In genomic region chr6:159103396-159104162, GRCh38 we compare ENCODE assay signal across 9 cellular contexts. TPM values are rescaled to one million over a fixed set of nuclear protein-coding genes. Genes with fewer than 3 reads are reported as not detected.
DNase-seq lines count a peak whose midpoint lies in the region; ATAC-seq and TF ChIP-seq lines count a peak whose summit lies in the region.
"Had no signal": no experiment of that assay in that cellular context is flagged by ENCODE, and none has a peak within 500 bp of the region (broad histone marks: within the 10 kb centered on the region; RNA-seq: fewer than 3 reads in every experiment).

No MANE protein-coding gene starts in this region.

- no peaks in the 10 kb centered on the region for H3K79me2 ChIP-seq in mammary epithelial cell (ENCODE audit: insufficient read depth, low read length)

- no peak for TF ChIP-seq POLR2A in testis (IDR thresholded peaks at IDR 0.05)

- no peak overlapping the region for H3K4me3 ChIP-seq in mammary epithelial cell (replicated peaks in 1 of 3; ENCODE audit: insufficient read depth in 1 of 3, low read depth in 2 of 3, low read length in 3 of 3)
- H3K4me3 ChIP-seq in testis = no peak overlapping the region
- H3K4me3 ChIP-seq: left ventricle myocardium inferior had no signal

- no peak overlapping the region for H3K4me3 Mint-ChIP-seq in MCF 10A (ENCODE audit: unreplicated experiment)
- H3K4me3 Mint-ChIP-seq in WTC11 = no peak overlapping the region
- H3K4me3 Mint-ChIP-seq in endothelial cell (ENCODE audit: unreplicated experiment) = no peak overlapping the region

- TF ChIP-seq CTCF in mammary epithelial cell (conservative IDR thresholded peaks at IDR 0.05 in 1 of 2, IDR thresholded peaks at IDR 0.05 in 1 of 2; ENCODE audit: extremely low read depth in 1 of 2, insufficient read depth in 1 of 2, low read depth in 1 of 2, low read length in 2 of 2) (no peak), MCF 10A (IDR thresholded peaks at IDR 0.05; ENCODE audit: unreplicated experiment) (no peak), WTC11 (IDR thresholded peaks at IDR 0.05) (no peak), endothelial cell (IDR thresholded peaks at IDR 0.05; ENCODE audit: unreplicated experiment) (no peak), testis (IDR thresholded peaks at IDR 0.05) (no peak)

- 63% methylated on average over 10 of the region's 18 CpGs for WGBS in mammary epithelial cell (ENCODE audit: low coverage, missing lambda C conversion rate)
- 46 to 60% methylated on average over 18 of the region's 18 CpGs for WGBS in testis, 2 donors

- no peak overlapping the region for H3K27ac Mint-ChIP-seq in MCF 10A (ENCODE audit: low read depth, unreplicated experiment)
- H3K27ac Mint-ChIP-seq in WTC11 = no peak overlapping the region
- H3K27ac Mint-ChIP-seq in endothelial cell (ENCODE audit: unreplicated experiment) = peak overlapping the region; percentile 64

- H3K4me1 ChIP-seq in mammary epithelial cell (ENCODE audit: insufficient read depth, low read length) (peaks cover 13% of the 10 kb centered on the region), testis (peaks cover 15% of the 10 kb centered on the region)

- peaks cover 6% of the 10 kb centered on the region for H3K4me1 Mint-ChIP-seq in MCF 10A (ENCODE audit: insufficient read depth, unreplicated experiment)
- peaks cover 31% of the 10 kb centered on the region for H3K4me1 Mint-ChIP-seq in WTC11
- peaks cover 41% of the 10 kb centered on the region for H3K4me1 Mint-ChIP-seq in endothelial cell (ENCODE audit: unreplicated experiment)

- no peaks in the 10 kb centered on the region for H3K27me3 ChIP-seq in mammary epithelial cell (ENCODE audit: insufficient read depth, low read length)
- no peaks in the 10 kb centered on the region for H3K27me3 ChIP-seq in testis

- ATAC-seq in WTC11 (peak; percentile 4), GM19035 (IDR thresholded peaks at IDR 0.05; ENCODE audit: unreplicated experiment) (no peak)

- H3K4me2 ChIP-seq in mammary epithelial cell (ENCODE audit: insufficient read depth, low read depth, low read length) = peak overlapping the region; percentile 12

- H3K9me3 Mint-ChIP-seq in MCF 10A (ENCODE audit: unreplicated experiment) (no peaks in the 10 kb centered on the region), WTC11 (no peaks in the 10 kb centered on the region), endothelial cell (ENCODE audit: unreplicated experiment) (no peaks in the 10 kb centered on the region)

- BruUV-seq in mammary epithelial cell (replicated peaks; lab: Mats Ljungman, UMichigan) = no TSS peak
- no TSS peak for BruUV-seq in MCF 10A (replicated peaks; lab: Mats Ljungman, UMichigan)

- H2AFZ ChIP-seq in mammary epithelial cell (ENCODE audit: low read depth, low read length) = peak overlapping the region; percentile 73

- DNase-seq in mammary epithelial cell (no peak), MCF 10A (ENCODE audit: unreplicated experiment) (no peak), WTC11 (ENCODE audit: low spot score) (no peak), endothelial cell (ENCODE audit: low spot score) (no peak), testis (peak; percentile 12), ecto neural progenitor cell (ENCODE audit: low spot score) (no peak)
- DNase-seq in stimulated activated naive CD4-positive, alpha-beta T cell (lab: John Stamatoyannopoulos, UW) = no peak

- in situ Hi-C loops in mammary epithelial cell (cut with MboI; ENCODE audit: low sequenced_read_pairs in 2 of 2) = loop anchor here (10.0 to 25.0 kb wide), 2 partner anchors 99 to 316 kb away; partner anchors contain the start of gene RSPH3 (in 2 of the 2)

- H4K20me1 ChIP-seq in mammary epithelial cell (ENCODE audit: insufficient read depth, low read length) = no peaks in the 10 kb centered on the region

- intact Hi-C loops in mammary epithelial cell (cut with micrococcal nuclease) = loop anchor here (1.0 to 10.0 kb wide), 4 partner anchors 31 to 319 kb away; no protein-coding TSS in a partner anchor
- intact Hi-C loops in MCF 10A (cut with micrococcal nuclease) = loop anchor here (1.0 to 10.0 kb wide), 4 partner anchors 31 to 399 kb away; no protein-coding TSS in a partner anchor
- intact Hi-C loops in testis (cut with DNase I; ENCODE audit: low total_unique reads) = loop anchor here (10.0 kb wide), 1 partner anchor 59 kb away; the partner anchor contains the start of gene TAGAP

- CTCF ChIA-PET in mammary epithelial cell (lab: Charles Lee; ENCODE audit: low non-redundant PET) = interaction anchor here (0.8 to 0.9 kb wide), 2 partner anchors 13 to 33 kb away, joined by 3 to 6 read pairs; no protein-coding TSS in a partner anchor
- CTCF ChIA-PET in MCF 10A (lab: Yijun Ruan, JAX) = interaction anchor here (0.5 to 5.8 kb wide), 35 partner anchors 8 to 172 kb away, joined by 3 to 73 read pairs (median 6); partner anchors contain the start of genes RSPH3 and TAGAP
- CTCF ChIA-PET in WTC11 (lab: Charles Lee) = interaction anchor here (0.6 to 3.6 kb wide), 25 partner anchors 9 to 551 kb away, joined by 3 to 65 read pairs (median 5); partner anchors contain the start of gene DYNLT1

- H3K9me3 ChIP-seq in mammary epithelial cell (replicated peaks; ENCODE audit: insufficient read depth, low read length) (no peaks in the 10 kb centered on the region), testis (no peaks in the 10 kb centered on the region)
- H3K9me3 ChIP-seq: left ventricle myocardium inferior had no signal

- H3K27me3 Mint-ChIP-seq in MCF 10A (ENCODE audit: insufficient read depth, unreplicated experiment) = peaks cover 16% of the 10 kb centered on the region
- no peaks in the 10 kb centered on the region for H3K27me3 Mint-ChIP-seq in WTC11 (ENCODE audit: low read depth)
- peaks cover 7% of the 10 kb centered on the region for H3K27me3 Mint-ChIP-seq in endothelial cell (ENCODE audit: unreplicated experiment)

- no peaks in the 10 kb centered on the region for H3K36me3 ChIP-seq in mammary epithelial cell (ENCODE audit: insufficient read depth, low read length)
- H3K36me3 ChIP-seq in testis (ENCODE audit: low read depth, missing control alignments) = no peaks in the 10 kb centered on the region
- H3K36me3 ChIP-seq: left ventricle myocardium inferior had no signal

- dilution Hi-C loops in mammary epithelial cell (cut with HindIII; ENCODE audit: low sequenced_read_pairs) = no loop called here

- no peak overlapping the region for H3K9ac ChIP-seq in mammary epithelial cell (ENCODE audit: insufficient read depth, low read length)

- no peaks in the 10 kb centered on the region for H3K36me3 Mint-ChIP-seq in MCF 10A (ENCODE audit: insufficient read depth, unreplicated experiment)
- H3K36me3 Mint-ChIP-seq in WTC11 = no peaks in the 10 kb centered on the region
- H3K36me3 Mint-ChIP-seq in endothelial cell (ENCODE audit: low read depth, unreplicated experiment) = no peaks in the 10 kb centered on the region

- H3K27ac ChIP-seq in mammary epithelial cell (ENCODE audit: insufficient read depth, low read depth, low read length) = no peak overlapping the region
- no peak overlapping the region for H3K27ac ChIP-seq in testis
- H3K27ac ChIP-seq: left ventricle myocardium inferior had no signal

- POLR2A ChIA-PET in MCF 10A (lab: Yijun Ruan, JAX) (interaction anchor here (0.7 to 2.1 kb wide), 4 partner anchors 36 to 104 kb away, joined by 3 to 8 read pairs (median 5); partner anchors contain the start of gene RSPH3), WTC11 (lab: Charles Lee) (no interaction called here)

TF ChIP-seq in WTC11, 78 proteins besides CTCF, POLR2A, EP300 and RAD21 (continues in another document):
- no peak for TF ChIP-seq ZNF532 (CRISPR knock-in tag; IDR thresholded peaks at IDR 0.05; ENCODE audit: borderline replicate concordance)
- TF ChIP-seq ZNF423 (CRISPR knock-in tag; IDR thresholded peaks at IDR 0.05) = no peak

RNA-seq across cellular contexts. Expression of gene TAGAP, which starts 58.8 kb away (rescaled TPM):
- under 1 TPM in 1 of 2 donors, not detected in 1; 0.33 TPM for total RNA-seq in mammary epithelial cell
- 0.11 TPM for polyA plus RNA-seq in mammary epithelial cell
- polyA minus RNA-seq in mammary epithelial cell = 1.6 TPM
- not detected in 2 replicates for total RNA-seq in MCF 10A (2022)
- total RNA-seq in WTC11 (2021) = 0.22 to 0.27 TPM (median 0.27 TPM) in 3 replicates
- total RNA-seq in endothelial cell (ENCODE audit: unreplicated experiment) = 0.41 TPM
- total RNA-seq in testis = 1 to 10 TPM; 1.1 to 4.5 TPM
- 4.9 TPM for polyA plus RNA-seq in testis (ENCODE audit: insufficient read depth, low read depth, low replicate concordance)
